Comparison of ENCODE assay signal across 9 cellular contexts in the genomic region with DNA sequence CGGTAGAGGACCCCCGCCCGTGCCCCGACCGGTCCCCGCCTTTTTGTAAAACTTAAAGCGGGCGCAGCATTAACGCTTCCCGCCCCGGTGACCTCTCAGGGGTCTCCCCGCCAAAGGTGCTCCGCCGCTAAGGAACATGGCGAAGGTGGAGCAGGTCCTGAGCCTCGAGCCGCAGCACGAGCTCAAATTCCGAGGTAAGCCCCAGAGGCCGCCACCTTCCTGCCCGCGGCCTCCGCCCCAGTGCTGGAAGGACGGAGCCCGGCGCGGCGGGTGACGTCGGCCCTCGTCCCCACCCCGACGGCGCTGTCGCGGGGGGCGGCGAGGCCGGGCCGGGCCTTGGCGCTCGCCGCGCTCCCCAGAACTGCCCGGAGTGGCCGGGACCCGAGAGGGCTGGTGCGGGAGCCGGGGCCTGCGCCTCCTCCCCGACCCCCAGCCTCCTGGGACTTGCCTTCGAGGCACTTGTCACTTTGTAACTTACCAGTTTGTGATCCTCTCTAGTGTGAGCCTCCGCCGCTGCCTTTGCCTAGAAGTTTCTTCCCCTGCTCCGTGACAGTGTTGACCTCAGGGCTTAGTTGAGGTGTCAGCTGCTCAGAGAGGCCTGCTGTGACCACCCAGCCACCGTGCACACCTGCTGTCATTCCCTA. TPM values are rescaled to one million over a fixed set of nuclear protein-coding genes. Genes with fewer than 3 reads are reported as not detected.
DNase-seq lines count a peak whose midpoint lies in the region; ATAC-seq, FAIRE-seq and TF ChIP-seq lines count a peak whose summit lies in the region.
"Had no signal": no experiment of that assay in that cellular context is flagged by ENCODE, and none has a peak within 500 bp of the region (broad histone marks: within the 10 kb centered on the region; RNA-seq: fewer than 3 reads in every experiment).

No MANE protein-coding gene starts in this region.

- peaks cover 53% of the 10 kb centered on the region for H3K79me2 ChIP-seq in osteoblast (ENCODE audit: insufficient read depth, low read length)

- peaks cover 16% of the 10 kb centered on the region for H4K20me1 ChIP-seq in osteoblast (ENCODE audit: insufficient read depth, low read length)

- H3K9me3 ChIP-seq in HUES48 (ENCODE audit: control insufficient read depth, insufficient read depth, low read length): no peaks in the 10 kb centered on the region
- no peaks in the 10 kb centered on the region for H3K9me3 ChIP-seq in osteoblast (ENCODE audit: low read depth, low read length)

- ATAC-seq in GM21529 (IDR thresholded peaks at IDR 0.05; ENCODE audit: unreplicated experiment) (peak; percentile 33), foreskin keratinocyte (peak; percentile 62)

- DNase-seq in NCI-H1105 (lab: John Stamatoyannopoulos, UW) (peak; percentile 58), NCI-H1105 treated with DMSO at 0.1 percent for 48 hours (lab: John Stamatoyannopoulos, UW) (no peak), foreskin keratinocyte (no peak), osteoblast (ENCODE audit: insufficient read length, low spot score, missing footprints) (peak; percentile 77), D721Med (ENCODE audit: insufficient read length, low spot score) (no peak)
- DNase-seq in activated CD4-positive, alpha-beta T cell treated with anti-CD3 and anti-CD28 coated beads, Interleukin-2, amount 50 U/mL, for 48 hours: peak; percentile 16 to 35

- H2AFZ ChIP-seq in osteoblast (ENCODE audit: low read length): peak overlapping the region; percentile 78

- H3K4me2 ChIP-seq in osteoblast (ENCODE audit: insufficient read depth, low read length): peak overlapping the region; percentile 91

- H3K4me1 ChIP-seq in HUES48 (ENCODE audit: control insufficient read depth, insufficient read depth, low read length): peaks cover 12% of the 10 kb centered on the region
- peaks cover 5% of the 10 kb centered on the region for H3K4me1 ChIP-seq in foreskin keratinocyte
- H3K4me1 ChIP-seq in osteoblast (ENCODE audit: insufficient read depth, low read length): peaks cover 13% of the 10 kb centered on the region

- H3K4me3 ChIP-seq in HUES48 (ENCODE audit: low read depth, low read length) (peak overlapping the region; percentile 85), osteoblast (ENCODE audit: insufficient read depth, low read length) (peak overlapping the region; percentile 79)

- H3K27ac ChIP-seq in HUES48 (ENCODE audit: low read depth, low read length) (peak overlapping the region; percentile 90), foreskin keratinocyte (peak overlapping the region; percentile 85), osteoblast (ENCODE audit: low read depth, low read length) (peak overlapping the region; percentile 94)

- no peak for TF ChIP-seq CTCF in foreskin keratinocyte (conservative IDR thresholded peaks at IDR 0.05)
- no peak for TF ChIP-seq CTCF in osteoblast (IDR thresholded peaks at IDR 0.05; ENCODE audit: extremely low read depth, low read depth, low read length)
- TF ChIP-seq CTCF in D721Med (IDR thresholded peaks at IDR 0.05; ENCODE audit: insufficient read depth, missing control alignments): no peak

- H3K9ac ChIP-seq in HUES48 (ENCODE audit: low read depth, low read length): peak overlapping the region; percentile 91

- FAIRE-seq in D721Med (lab: Jason Lieb, UNC): no peak
- FAIRE-seq: islet of Langerhans had no signal

- H3K27me3 ChIP-seq in HUES48 (ENCODE audit: control insufficient read depth, insufficient read depth, low read length) (no peaks in the 10 kb centered on the region), foreskin keratinocyte (no peaks in the 10 kb centered on the region), osteoblast (ENCODE audit: insufficient read depth, low read length) (no peaks in the 10 kb centered on the region)

- H3K36me3 ChIP-seq in HUES48 (ENCODE audit: control insufficient read depth, insufficient read depth, low read length) (peaks cover 19% of the 10 kb centered on the region), osteoblast (ENCODE audit: insufficient read depth, low read length) (peaks cover 16% of the 10 kb centered on the region)

RNA-seq across cellular contexts. Expression of a gene that starts 0.4 kb away (rescaled TPM):
- total RNA-seq in foreskin keratinocyte (39.2 and 41.6 TPM in 2 replicates), osteoblast (12.4 and 14.5 TPM in 2 replicates)
- polyA plus RNA-seq in foreskin keratinocyte: 38.7 and 41.7 TPM in 2 replicates

Comparison
In these comparisons a context has a peak if more than half of its experiments do, and no peak if none do; other contexts are left out.
1. DNase-seq: peak in NCI-H1105 (single experiment), activated CD4-positive, alpha-beta T cell treated with anti-CD3 and anti-CD28 coated beads, Interleukin-2, amount 50 U/mL, for 48 hours (2 of 2) and osteoblast (single experiment); none in NCI-H1105 treated with DMSO at 0.1 percent for 48 hours (single experiment), foreskin keratinocyte (0 of 2) and D721Med (single experiment).
2. Peak in every context shown above with its lines, with median percentiles within 50 percentile points of each other: H3K27ac ChIP-seq.